ENCODE assay signal across 2 cellular contexts in genomic region chr11:18715476-18715875, GRCh38.
TF ChIP-seq lines count a peak whose summit lies in the region.

No MANE protein-coding gene starts in this region.

TF ChIP-seq in K562, 482 proteins besides CTCF, POLR2A, EP300 and RAD21:
- TF ChIP-seq SETDB1 (IDR thresholded peaks at IDR 0.05; ENCODE audit: low read length) (no peak), GATAD2A (IDR thresholded peaks at IDR 0.05) (no peak), NRF1 (conservative IDR thresholded peaks at IDR 0.05 in 1 of 2, IDR thresholded peaks at IDR 0.05 in 1 of 2) (peak; percentile 18 to 45; a peak in 1 of 4 replicates), STAT5B (CRISPR knock-in tag; IDR thresholded peaks at IDR 0.05) (no peak), HCFC1 (IDR thresholded peaks at IDR 0.05; ENCODE audit: low read depth, low read length) (no peak), ZBTB17 (CRISPR knock-in tag; IDR thresholded peaks at IDR 0.05) (no peak)

TF ChIP-seq in H1, 55 proteins besides CTCF, POLR2A, EP300 and RAD21:
- TF ChIP-seq RBBP5 (IDR thresholded peaks at IDR 0.05; ENCODE audit: borderline replicate concordance, low read depth, low read length) (no peak), TBP (IDR thresholded peaks at IDR 0.05; ENCODE audit: low read depth, low read length) (no peak), GTF2F1 (IDR thresholded peaks at IDR 0.05; ENCODE audit: borderline replicate concordance, low read depth, low read length) (no peak), ZNF274 (IDR thresholded peaks at IDR 0.05; ENCODE audit: borderline replicate concordance, extremely low read depth, low read length) (no peak), POLR2AphosphoS5 (IDR thresholded peaks at IDR 0.05; ENCODE audit: low read depth, low read length) (no peak), GABPA (IDR thresholded peaks at IDR 0.05; ENCODE audit: borderline replicate concordance, insufficient read depth, low read length) (no peak), FOSL1 (IDR thresholded peaks at IDR 0.05; ENCODE audit: insufficient read depth, low read depth, low read length) (no peak), RXRA (IDR thresholded peaks at IDR 0.05; ENCODE audit: insufficient read depth, low read depth, low read length) (no peak), TEAD4 (IDR thresholded peaks at IDR 0.05; ENCODE audit: low read depth, low read length) (no peak), EZH2 (IDR thresholded peaks at IDR 0.05; ENCODE audit: low read depth, low read length, severe bottlenecking) (no peak), TAF7 (optimal IDR thresholded peaks at IDR 0.05; ENCODE audit: borderline replicate concordance, low read depth, low read length) (no peak), MAFK (IDR thresholded peaks at IDR 0.05; ENCODE audit: low read depth, low read length) (no peak)
